Comparison of ENCODE assay signal across 8 cellular contexts in the genomic region with DNA sequence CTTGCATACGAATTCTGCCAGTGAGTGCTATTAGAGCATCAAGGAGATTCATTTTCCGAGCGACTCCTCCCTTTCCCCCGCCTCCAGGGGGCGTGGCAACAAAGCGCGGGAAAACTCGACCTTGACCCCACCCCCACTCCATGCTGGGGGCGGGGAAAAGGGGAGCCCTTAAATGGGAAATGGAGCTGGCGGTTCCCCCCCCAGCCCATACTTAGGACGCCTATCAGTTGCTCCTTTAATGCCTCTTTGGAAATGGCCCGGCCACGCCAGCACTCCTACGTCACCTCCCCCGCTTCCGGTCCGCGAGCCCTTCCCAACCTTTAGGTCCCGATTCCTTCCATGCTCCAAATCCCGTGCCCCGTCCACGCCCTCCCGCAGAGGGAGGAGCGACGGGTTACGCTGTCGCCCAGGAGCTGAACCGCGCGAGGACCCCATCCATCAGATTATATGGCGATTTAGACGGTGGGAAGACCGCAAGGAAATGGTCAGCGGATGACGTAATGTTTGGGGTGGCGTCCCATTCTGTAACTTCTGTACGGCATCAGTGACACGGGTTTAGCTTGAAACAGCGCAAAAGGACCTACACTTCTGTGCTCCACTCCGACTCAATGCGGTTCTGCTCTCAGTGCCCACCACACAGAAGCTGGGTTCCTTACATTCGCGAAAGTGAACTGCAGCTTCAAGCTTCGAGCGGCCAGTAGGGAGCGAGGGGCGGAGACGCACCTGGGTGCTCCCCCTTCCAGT. TPM values are rescaled to one million over a fixed set of nuclear protein-coding genes. Genes with fewer than 3 reads are reported as not detected.
DNase-seq lines count a peak whose midpoint lies in the region; ATAC-seq and TF ChIP-seq lines count a peak whose summit lies in the region.

No MANE protein-coding gene starts in this region.

- no peaks in the 10 kb centered on the region for H3K9me3 ChIP-seq in heart right ventricle
- no peaks in the 10 kb centered on the region for H3K9me3 ChIP-seq in upper lobe of left lung

- peak overlapping the region; percentile 91 to 98 (median 97) for H3K4me3 Mint-ChIP-seq in T-cell

- H3K4me3 ChIP-seq in heart right ventricle, result peak overlapping the region; percentile 63 to 96 (median 84)
- peak overlapping the region; percentile 44 to 87 (median 80) for H3K4me3 ChIP-seq in upper lobe of left lung

- DNase-seq in NCI-H146 (lab: John Stamatoyannopoulos, UW) (peak; percentile 99), T-cell (peak; percentile 87 to 98 (median 93)), amniotic epithelial cell (ENCODE audit: low read depth) (peak; percentile 96), heart right ventricle (peak; percentile 94 to 97), posterior cingulate gyrus (peak; percentile 90 to 99 (median 94)), upper lobe of left lung (peak; percentile 94 to 95)

- POLR2A ChIA-PET in T-cell (lab: Charles Lee), result interaction anchor here in 1 of 2 donors (0.6 to 1.1 kb wide), 5 partner anchors 15 to 125 kb away, joined by 3 to 8 read pairs (median 3); a partner anchor contains a TSS

- H3K36me3 ChIP-seq in heart right ventricle, result peaks cover 0 to 18% (median 8%) of the 10 kb centered on the region in 9 donors
- H3K36me3 ChIP-seq in upper lobe of left lung, result peaks cover 2 to 16% (median 7%) of the 10 kb centered on the region in 4 donors

- TF ChIP-seq CTCF in GM12873 (IDR thresholded peaks at IDR 0.05; ENCODE audit: insufficient read depth, low read depth, low read length, missing control alignments) (peak; percentile 6), heart right ventricle (IDR thresholded peaks at IDR 0.05) (peak in 8 of 9 donors; percentile 25 to 61 (median 48)), upper lobe of left lung (IDR thresholded peaks at IDR 0.05) (peak in 4 of 6 experiments; percentile 33 to 66 (median 54))

- H3K27ac ChIP-seq in heart right ventricle (peak overlapping the region; percentile 94 to 99 (median 97)), upper lobe of left lung (peak overlapping the region; percentile 98)

- peak overlapping the region; percentile 94 to 95 for H3K27ac Mint-ChIP-seq in T-cell

- 0 to 1% methylated on average over 46 to 48 of the region's 48 CpGs for WGBS in heart right ventricle, 2 donors
- WGBS in upper lobe of left lung, 2 donors, result 0% methylated on average over 23 to 48 of the region's 48 CpGs

- H3K4me1 Mint-ChIP-seq in T-cell, result peaks cover 26 to 39% (median 36%) of the 10 kb centered on the region in 3 donors

- H3K36me3 Mint-ChIP-seq in T-cell, result peaks cover 4% of the 10 kb centered on the region

- TF ChIP-seq EP300 in upper lobe of left lung (IDR thresholded peaks at IDR 0.05), result peak in 1 of 4 donors; percentile 58

- CTCF ChIA-PET in T-cell (lab: Charles Lee), result interaction anchor here (0.5 to 1.6 kb wide), 15 partner anchors 19 to 252 kb away, joined by 3 to 22 read pairs (median 3); a partner anchor contains a TSS

- H3K27me3 ChIP-seq in heart right ventricle (no peaks in the 10 kb centered on the region), upper lobe of left lung (no peaks in the 10 kb centered on the region)

- H3K4me1 ChIP-seq in heart right ventricle, result peaks cover 0 to 43% (median 20%) of the 10 kb centered on the region in 9 donors
- H3K4me1 ChIP-seq in upper lobe of left lung, result peaks cover 16 to 31% (median 21%) of the 10 kb centered on the region in 4 donors

- H3K27me3 Mint-ChIP-seq in T-cell, result no peaks in the 10 kb centered on the region

- intact Hi-C loops in heart right ventricle (cut with DNase I), result loop anchor here in 4 of 10 donors (1.0 to 10.0 kb wide), 7 partner anchors 27 to 118 kb away; a partner anchor contains a TSS
- intact Hi-C loops in posterior cingulate gyrus (cut with DNase I), result loop anchor here (1.0 to 5.0 kb wide), 3 partner anchors 46 to 118 kb away; a partner anchor contains a TSS

- ATAC-seq in HG02852 (IDR thresholded peaks at IDR 0.05; ENCODE audit: unreplicated experiment), result peak; percentile 33
- peak; percentile 43 to 52 (median 46) for ATAC-seq in T-cell (replicated peaks in 1 of 4)
- peak; percentile 84 to 92 (median 87) for ATAC-seq in heart right ventricle
- peak; percentile 91 to 93 for ATAC-seq in upper lobe of left lung (ENCODE audit: low FRiP score in 2 of 2)

- no peaks in the 10 kb centered on the region for H3K9me3 Mint-ChIP-seq in T-cell

- peak in 3 of 4 donors; percentile 57 to 82 (median 66) for TF ChIP-seq POLR2A in upper lobe of left lung (IDR thresholded peaks at IDR 0.05)

RNA-seq across cellular contexts. Expression of a gene that starts 0.7 kb away (rescaled TPM):
- total RNA-seq in T-cell, result 10 to 100 TPM; 27.7 to 44.2 (median 40.5) TPM
- total RNA-seq in heart right ventricle, result 10 to 100 TPM; 10.4 to 15.1 (median 13.1) TPM
- polyA plus RNA-seq in heart right ventricle, result 1 to 10 TPM; 5.9 to 8.0 TPM
- total RNA-seq in upper lobe of left lung, result 10 to 100 TPM; 17.4 to 50.3 (median 27.2) TPM

RNA-seq across cellular contexts. Expression of a gene that starts 26.9 kb away (rescaled TPM):
- 100 to 1,000 TPM in 3 of 5 donors, 10 to 100 TPM in 2; 68.1 to 150 (median 133) TPM for total RNA-seq in T-cell
- 100 to 1,000 TPM; 119 to 157 (median 147) TPM for total RNA-seq in heart right ventricle
- polyA plus RNA-seq in heart right ventricle, result 100 to 1,000 TPM; 222 to 300 TPM
- total RNA-seq in upper lobe of left lung, result 100 to 1,000 TPM; 102 to 132 (median 119) TPM

RNA-seq across cellular contexts. Expression of a gene that starts 45.8 kb away (rescaled TPM):
- total RNA-seq in T-cell (10 to 100 TPM; 64.9 to 96.9 (median 75.4) TPM), heart right ventricle (10 to 100 TPM; 37.1 to 52.1 (median 42.5) TPM), upper lobe of left lung (100 to 1,000 TPM in 1 of 6 donors, 10 to 100 TPM in 5; 41.3 to 127 (median 64.0) TPM)
- 10 to 100 TPM; 17.6 to 29.0 TPM for polyA plus RNA-seq in heart right ventricle

Comparison
In these comparisons a context has a peak if more than half of its experiments do, and no peak if none do; other contexts are left out.
1. Peak in every context shown above with its lines: DNase-seq, ATAC-seq, H3K4me3 ChIP-seq and H3K27ac ChIP-seq.
2. ATAC-seq: peak in every context shown above with its lines; median percentile 92 in upper lobe of left lung; 87 in heart right ventricle; 46 in T-cell; 33 in HG02852.